ENCODE assay signal across 16 cellular contexts in genomic region chr16:14069818-14070217, GRCh38. TPM values are rescaled to one million over a fixed set of nuclear protein-coding genes. Genes with fewer than 3 reads are reported as not detected.
DNase-seq lines count a peak whose midpoint lies in the region; ATAC-seq, FAIRE-seq and TF ChIP-seq lines count a peak whose summit lies in the region.
"Had no signal": no experiment of that assay in that cellular context is flagged by ENCODE, and none has a peak within 500 bp of the region (broad histone marks: within the 10 kb centered on the region; RNA-seq: fewer than 3 reads in every experiment).

No MANE protein-coding gene starts in this region.

- H3K4me2 ChIP-seq in astrocyte (ENCODE audit: low read length): no peak overlapping the region

- no peak overlapping the region for H3K27ac ChIP-seq in astrocyte (ENCODE audit: low read depth, low read length)
- H3K27ac ChIP-seq: HL-60 had no signal

- no peaks in the 10 kb centered on the region for H3K36me3 Mint-ChIP-seq in HFFc6 (ENCODE audit: low read depth)
- no peaks in the 10 kb centered on the region for H3K36me3 Mint-ChIP-seq in astrocyte (ENCODE audit: low read depth, unreplicated experiment)
- no peaks in the 10 kb centered on the region for H3K36me3 Mint-ChIP-seq in naive thymus-derived CD8-positive, alpha-beta T cell

- no peak overlapping the region for H3K9ac ChIP-seq in astrocyte (ENCODE audit: low read length)

- H3K4me3 Mint-ChIP-seq in HFFc6: peak overlapping the region; percentile 83; the same call in 1 of the 2 replicates
- H3K4me3 Mint-ChIP-seq in astrocyte (ENCODE audit: unreplicated experiment): peak overlapping the region; percentile 85
- H3K4me3 Mint-ChIP-seq in naive thymus-derived CD8-positive, alpha-beta T cell: peak overlapping the region; percentile 84 to 93 (median 87)

- TF ChIP-seq CTCF in HFFc6 (IDR thresholded peaks at IDR 0.05) (no peak), astrocyte (IDR thresholded peaks at IDR 0.05; ENCODE audit: insufficient read depth, low read depth, low read length) (no peak)

- H4K20me1 ChIP-seq in astrocyte (ENCODE audit: insufficient read depth, low read length): no peaks in the 10 kb centered on the region

- FAIRE-seq in astrocyte (lab: Jason Lieb, UNC): no peak
- FAIRE-seq: colon, D721Med had no signal

- no peak overlapping the region for H3K27ac Mint-ChIP-seq in HFFc6
- H3K27ac Mint-ChIP-seq in astrocyte (ENCODE audit: unreplicated experiment): no peak overlapping the region
- peak overlapping the region; percentile 65 to 94 (median 84) for H3K27ac Mint-ChIP-seq in naive thymus-derived CD8-positive, alpha-beta T cell

- no peaks in the 10 kb centered on the region for H3K27me3 ChIP-seq in astrocyte (ENCODE audit: insufficient read depth, low read length)
- H3K27me3 ChIP-seq: MG63 had no signal

- H3K79me2 ChIP-seq in astrocyte (ENCODE audit: insufficient read depth, low read length): peaks cover 26% of the 10 kb centered on the region

- ATAC-seq in naive thymus-derived CD8-positive, alpha-beta T cell: no peak
- no peak for ATAC-seq in HG03342 (IDR thresholded peaks at IDR 0.05; ENCODE audit: unreplicated experiment)

- no peak overlapping the region for H3K4me3 ChIP-seq in astrocyte (ENCODE audit: insufficient read depth, low read depth, low read length)

- no peaks in the 10 kb centered on the region for H3K36me3 ChIP-seq in astrocyte (ENCODE audit: insufficient read depth, low read length)
- H3K36me3 ChIP-seq: MG63 had no signal

- H3K9me3 Mint-ChIP-seq in HFFc6: peaks cover under 1% of the 10 kb centered on the region; the same call in 1 of the 2 replicates
- peaks cover under 1% of the 10 kb centered on the region for H3K9me3 Mint-ChIP-seq in astrocyte (ENCODE audit: unreplicated experiment)
- H3K9me3 Mint-ChIP-seq in naive thymus-derived CD8-positive, alpha-beta T cell: no peaks in the 10 kb centered on the region

- H3K27me3 Mint-ChIP-seq in HFFc6 (ENCODE audit: insufficient read depth) (peaks cover 9% of the 10 kb centered on the region; the same call in 1 of the 2 replicates), astrocyte (ENCODE audit: low read depth, unreplicated experiment) (no peaks in the 10 kb centered on the region)
- H3K27me3 Mint-ChIP-seq in naive thymus-derived CD8-positive, alpha-beta T cell: peaks cover 0 to 4% (median 0%) of the 10 kb centered on the region in 5 donors

- peaks cover 11% of the 10 kb centered on the region for H3K4me1 Mint-ChIP-seq in HFFc6 (ENCODE audit: low read depth)
- H3K4me1 Mint-ChIP-seq in astrocyte (ENCODE audit: low read depth, unreplicated experiment): no peaks in the 10 kb centered on the region
- peaks cover 11 to 21% (median 14%) of the 10 kb centered on the region in 4 donors for H3K4me1 Mint-ChIP-seq in naive thymus-derived CD8-positive, alpha-beta T cell

- peaks cover 8% of the 10 kb centered on the region for H3K4me1 ChIP-seq in astrocyte (ENCODE audit: insufficient read depth, low read length)

- peak; percentile 23 for DNase-seq in NCI-H1105 treated with DMSO at 0.1 percent for 48 hours (lab: John Stamatoyannopoulos, UW)
- no peak for DNase-seq in NCI-H1105 (lab: John Stamatoyannopoulos, UW)
- DNase-seq in HFFc6: no peak
- no peak for DNase-seq in astrocyte (ENCODE audit: low read depth)
- no peak for DNase-seq in naive thymus-derived CD8-positive, alpha-beta T cell
- no peak for DNase-seq in SHP77 treated with DMSO at 0.1 percent for 48 hours (lab: John Stamatoyannopoulos, UW)
- no peak for DNase-seq in posterior vena cava (ENCODE audit: low spot score)
- DNase-seq: activated effector memory CD4-positive, alpha-beta T cell treated with anti-CD3 and anti-CD28 coated beads, Interleukin-2, amount 50 U/mL, for 16 hours; kidney glomerular epithelial cell; MG63; NCI-H446; trophoblast cell had no signal

- intact Hi-C loops in posterior vena cava (cut with DNase I): loop anchor here in 1 of 2 donors (10.0 kb wide), 1 partner anchor 55 kb away; no protein-coding TSS in a partner anchor

- no peak overlapping the region for H2AFZ ChIP-seq in astrocyte (ENCODE audit: low read depth, low read length)

- H3K9me3 ChIP-seq in astrocyte (ENCODE audit: insufficient read depth, low read depth, low read length): no peaks in the 10 kb centered on the region
- H3K9me3 ChIP-seq: MG63 had no signal

- POLR2A ChIA-PET in naive thymus-derived CD8-positive, alpha-beta T cell (lab: Charles Lee): interaction anchor here (0.6 kb wide), 1 partner anchor 10 kb away, joined by 8 read pairs; no protein-coding TSS in a partner anchor

RNA-seq across cellular contexts. Expression of gene MRTFB, which starts 1.3 kb away (rescaled TPM):
- total RNA-seq in HFFc6 (2021; fragmentation: NEBNext Ultra II Directional; extraction: Animal tissue kit (Norgen Biotek cat#: 25700)): 10 to 100 TPM; 10.3 to 16.9 (median 14.0) TPM
- total RNA-seq in astrocyte: 24.5 and 32.5 TPM in 2 replicates
- 10 to 100 TPM; 21.5 to 23.3 TPM for total RNA-seq in naive thymus-derived CD8-positive, alpha-beta T cell
- polyA plus RNA-seq in naive thymus-derived CD8-positive, alpha-beta T cell: 1 to 10 TPM; 2.5 to 6.4 (median 4.6) TPM
- total RNA-seq in posterior vena cava: 10 to 100 TPM; 41.0 to 42.0 TPM

Comparison
In these comparisons a context has a peak if more than half of its experiments do, and no peak if none do; other contexts are left out.
1. H3K27ac Mint-ChIP-seq: peak in naive thymus-derived CD8-positive, alpha-beta T cell (10 of 10); none in HFFc6 (single experiment) and astrocyte (single experiment).
2. Peak in every context shown above with its lines, with median percentiles within 50 percentile points of each other: H3K4me3 Mint-ChIP-seq.